ENCODE assay signal across 15 cellular contexts in genomic region chr1:102833171-102833570, GRCh38.
DNase-seq lines count a peak whose midpoint lies in the region; ATAC-seq, FAIRE-seq and TF ChIP-seq lines count a peak whose summit lies in the region.
"Had no signal": no experiment of that assay in that cellular context is flagged by ENCODE, and none has a peak within 500 bp of the region (broad histone marks: within the 10 kb centered on the region; RNA-seq: fewer than 3 reads in every experiment).

No MANE protein-coding gene starts in this region.

- DNase-seq in EH (ENCODE audit: low read depth): peak; percentile 54
- peak; percentile 47 for DNase-seq in Jurkat, Clone E6-1 (ENCODE audit: low read depth, low spot score)
- peak; percentile 25 for DNase-seq in OCI-M1 (lab: John Stamatoyannopoulos, UW)
- DNase-seq in foreskin keratinocyte: peak; percentile 13 to 72
- no peak for DNase-seq in RCC 7860 (ENCODE audit: low spot score)
- no peak for DNase-seq in middle frontal gyrus (ENCODE audit: extremely low spot score, low spot score)
- no peak for DNase-seq in stimulated activated CD4-positive, alpha-beta T cell treated with anti-CD3 and anti-CD28 coated beads, Interleukin-1b, Interleukin-23, amount 100 ng/mL, for 48 hours
- DNase-seq: COR-L47, NCI-H1092 treated with DMSO at 0.1 percent for 48 hours, NCI-H1694, NCI-H345, NCI-H526, T-helper 2 cell had no signal

- H3K4me1 ChIP-seq in foreskin keratinocyte: peaks cover 1% of the 10 kb centered on the region
- H3K4me1 ChIP-seq: HAP-1 had no signal

- FAIRE-seq in RCC 7860 (lab: Jason Lieb, UNC): no peak

- H3K27me3 ChIP-seq in foreskin keratinocyte: no peaks in the 10 kb centered on the region

- H3K4me3 ChIP-seq in Jurkat, Clone E6-1 (ENCODE audit: low read length): no peak overlapping the region
- H3K4me3 ChIP-seq: HAP-1 had no signal

- H3K27ac ChIP-seq in foreskin keratinocyte: no peak overlapping the region

- ATAC-seq in foreskin keratinocyte: peak; percentile 25
- ATAC-seq: Right ventricle myocardium inferior had no signal

- no peak for TF ChIP-seq CTCF in foreskin keratinocyte (conservative IDR thresholded peaks at IDR 0.05)

Comparison
In these comparisons a context has a peak if more than half of its experiments do, and no peak if none do; other contexts are left out.
1. DNase-seq: peak in EH (single experiment), Jurkat, Clone E6-1 (single experiment), OCI-M1 (single experiment) and foreskin keratinocyte (2 of 2); none in RCC 7860 (single experiment), middle frontal gyrus (single experiment) and stimulated activated CD4-positive, alpha-beta T cell treated with anti-CD3 and anti-CD28 coated beads, Interleukin-1b, Interleukin-23, amount 100 ng/mL, for 48 hours (single experiment).